9 cellular contexts compared by ENCODE assay signal in the genomic region with DNA sequence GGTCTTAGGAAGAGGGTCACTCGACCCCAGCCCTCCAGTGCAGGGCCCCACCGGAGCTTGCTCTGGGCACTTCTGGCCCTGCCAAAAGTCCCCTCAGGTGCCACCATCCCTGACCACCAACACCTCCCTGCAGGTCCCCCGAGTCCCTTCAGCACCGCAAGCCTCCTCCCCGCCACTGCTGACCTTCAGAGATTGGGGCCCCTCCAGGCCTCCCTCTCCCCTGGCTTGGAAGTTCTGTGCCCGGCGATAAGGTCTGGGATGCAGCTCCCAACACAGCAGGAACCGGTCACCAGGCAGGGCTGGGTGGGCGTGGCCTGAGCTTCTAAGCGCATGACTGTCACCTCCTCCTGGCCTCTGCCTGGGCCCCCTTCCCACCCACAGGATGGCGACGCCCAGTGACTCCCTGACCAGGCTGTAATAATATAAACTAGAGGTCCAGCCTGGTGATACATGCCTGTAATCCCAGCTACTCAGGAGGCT. TPM values are rescaled to one million over a fixed set of nuclear protein-coding genes. Genes with fewer than 3 reads are reported as not detected.
DNase-seq lines count a peak whose midpoint lies in the region; ATAC-seq lines count a peak whose summit lies in the region.
"Had no signal": no experiment of that assay in that cellular context is flagged by ENCODE, and none has a peak within 500 bp of the region (broad histone marks: within the 10 kb centered on the region; RNA-seq: fewer than 3 reads in every experiment).

No MANE protein-coding gene starts in this region.

- no peaks in the 10 kb centered on the region for H3K27me3 ChIP-seq in BLaER1

- peak overlapping the region; percentile 99 for H3K4me2 ChIP-seq in BLaER1

- peak overlapping the region; percentile 65 for H3K9ac ChIP-seq in BLaER1

- H3K27ac ChIP-seq in BLaER1: peak overlapping the region; percentile 89

- H3K4me1 ChIP-seq in BLaER1: peaks cover 99% of the 10 kb centered on the region

- peaks cover 17% of the 10 kb centered on the region for H3K36me3 ChIP-seq in BLaER1

- no peak overlapping the region; the same call in 1 of the 2 replicates for H3K4me3 ChIP-seq in BLaER1

- ATAC-seq in HG03457 (IDR thresholded peaks at IDR 0.05; ENCODE audit: unreplicated experiment) (no peak), HG02678 (IDR thresholded peaks at IDR 0.05; ENCODE audit: unreplicated experiment) (no peak)

- DNase-seq in NCI-H82 (lab: John Stamatoyannopoulos, UW) (peak; percentile 82), dermis blood vessel endothelial cell (peak; percentile 58), myocyte (ENCODE audit: low read depth) (peak; percentile 94), NCI-H526 treated with DMSO at 0.1 percent for 48 hours (lab: John Stamatoyannopoulos, UW) (no peak)
- no peak for DNase-seq in activated CD8-positive, alpha-beta memory T cell treated with anti-CD3 and anti-CD28 coated beads for 24 hours
- DNase-seq: activated naive CD8-positive, alpha-beta T cell treated with anti-CD3 and anti-CD28 coated beads, Interleukin-2, amount 10 ng/mL, durations not matched to agents 7 days and 5 days had no signal

- no peaks in the 10 kb centered on the region for H3K9me3 ChIP-seq in BLaER1

- H4K20me1 ChIP-seq in BLaER1: peaks cover 100% of the 10 kb centered on the region

RNA-seq across cellular contexts. Expression of a gene that starts 11.2 kb away (rescaled TPM):
- 354 and 766 TPM in 2 replicates for total RNA-seq in dermis blood vessel endothelial cell
- 198 and 238 TPM in 2 replicates for total RNA-seq in myocyte
- polyA plus RNA-seq in myocyte (2012): 246 TPM

RNA-seq across cellular contexts. Expression of a gene that starts 29.7 kb away (rescaled TPM):
- 5.8 and 22.2 TPM in 2 replicates for total RNA-seq in dermis blood vessel endothelial cell
- total RNA-seq in myocyte: 0.16 and 1.9 TPM in 2 replicates
- 0.74 TPM for polyA plus RNA-seq in myocyte (2012)

RNA-seq across cellular contexts. Expression of a gene that starts 37.9 kb away (rescaled TPM):
- total RNA-seq in dermis blood vessel endothelial cell (100 and 138 TPM in 2 replicates), myocyte (86.9 and 89.3 TPM in 2 replicates)
- polyA plus RNA-seq in myocyte (2012): 123 TPM

Comparison
In these comparisons a context has a peak if more than half of its experiments do, and no peak if none do; other contexts are left out.
1. DNase-seq: peak in NCI-H82 (single experiment), dermis blood vessel endothelial cell (single experiment) and myocyte (single experiment); none in activated CD8-positive, alpha-beta memory T cell treated with anti-CD3 and anti-CD28 coated beads for 24 hours (single experiment) and NCI-H526 treated with DMSO at 0.1 percent for 48 hours (single experiment).